In the genomic region with DNA sequence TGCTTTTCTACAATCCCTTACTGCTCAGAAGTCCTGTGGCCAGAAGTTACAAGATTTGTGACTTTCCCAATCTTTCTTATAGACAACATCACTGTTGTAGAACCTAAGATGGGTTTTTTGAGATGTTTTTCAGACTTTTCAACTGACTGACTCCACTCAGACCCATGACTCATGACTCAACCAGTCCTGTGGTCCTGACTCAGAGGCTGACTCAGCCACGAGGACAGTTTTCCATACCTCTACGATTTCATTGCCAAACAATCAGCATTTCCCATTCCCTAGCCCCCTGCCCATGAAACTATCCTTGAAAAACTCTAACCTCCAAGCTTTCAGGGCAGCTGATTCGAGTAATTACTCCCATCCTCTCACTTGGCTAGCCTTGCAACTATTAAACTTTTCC, we compare ENCODE assay signal across 11 cellular contexts.
DNase-seq lines count a peak whose midpoint lies in the region; ATAC-seq and TF ChIP-seq lines count a peak whose summit lies in the region.
"Had no signal": no experiment of that assay in that cellular context is flagged by ENCODE, and none has a peak within 500 bp of the region (broad histone marks: within the 10 kb centered on the region; RNA-seq: fewer than 3 reads in every experiment).

No MANE protein-coding gene starts in this region.

- DNase-seq in AG09319 (ENCODE audit: extremely low read depth, low read depth) = peak; percentile 28
- peak; percentile 87 for DNase-seq in HS-5 (ENCODE audit: low read depth)
- DNase-seq in astrocyte of the hippocampus (ENCODE audit: low read depth, low spot score) = peak; percentile 87
- peak; percentile 50 for DNase-seq in mesendoderm
- DNase-seq in GM13976 (ENCODE audit: low spot score) = no peak
- no peak for DNase-seq in neuronal stem cell (ENCODE audit: low spot score)
- DNase-seq in WTC11 (ENCODE audit: low spot score) = no peak
- DNase-seq: activated CD4-positive, alpha-beta T cell treated with anti-CD3 and anti-CD28 coated beads, Interleukin-2, amount 50 U/mL, for 1 hour; NCI-H2171 had no signal

- H3K4me2 ChIP-seq in mesendoderm (ENCODE audit: low read length) (no peak overlapping the region), neuronal stem cell (ENCODE audit: insufficient read depth, low read length, poor library complexity, severe bottlenecking) (no peak overlapping the region)

- H3K14ac ChIP-seq in neuronal stem cell (ENCODE audit: low read length) = no peak overlapping the region

- H4K91ac ChIP-seq in neuronal stem cell (ENCODE audit: low read depth, low read length, poor library complexity) = no peak overlapping the region

- peak overlapping the region; percentile 20 for H3K27ac ChIP-seq in mesendoderm (ENCODE audit: low read depth, low read length)
- no peak overlapping the region for H3K27ac ChIP-seq in neuronal stem cell (replicated peaks; ENCODE audit: low read length)
- H3K27ac ChIP-seq: neutrophil had no signal

- ATAC-seq in GM19351 (IDR thresholded peaks at IDR 0.05; ENCODE audit: unreplicated experiment) = no peak
- no peak for ATAC-seq in WTC11

- no peaks in the 10 kb centered on the region; the same call in 1 of the 2 replicates for H3K27me3 Mint-ChIP-seq in WTC11 (ENCODE audit: low read depth)

- no peak overlapping the region for H2BK15ac ChIP-seq in mesendoderm (replicated peaks; ENCODE audit: low read depth)
- no peak overlapping the region for H2BK15ac ChIP-seq in neuronal stem cell (ENCODE audit: low read length)

- H3K36me3 Mint-ChIP-seq in WTC11 = peaks cover 28% of the 10 kb centered on the region

- no peak overlapping the region for H3K27ac Mint-ChIP-seq in WTC11

- H3K56ac ChIP-seq in mesendoderm (ENCODE audit: low read length) = no peak overlapping the region

- CTCF ChIA-PET in WTC11 (lab: Charles Lee) = no interaction called here

- no peak overlapping the region for H3K23ac ChIP-seq in mesendoderm (ENCODE audit: low read length)
- no peak overlapping the region for H3K23ac ChIP-seq in neuronal stem cell (ENCODE audit: low read depth, low read length, poor library complexity)

- H3K18ac ChIP-seq in mesendoderm (ENCODE audit: low read length) (no peak overlapping the region), neuronal stem cell (ENCODE audit: low read length) (no peak overlapping the region)

- no peak overlapping the region for H2AFZ ChIP-seq in neuronal stem cell (ENCODE audit: low read length)

- H3K4me1 ChIP-seq in mesendoderm (ENCODE audit: control insufficient read depth, low read depth, low read length) (no peaks in the 10 kb centered on the region), neuronal stem cell (ENCODE audit: control insufficient read depth in 2 of 2, insufficient read depth in 1 of 2, low read depth in 1 of 2, low read length in 2 of 2) (peaks cover 0 to 1% of the 10 kb centered on the region in 2 donors)

- H3K4me1 Mint-ChIP-seq in WTC11 = no peaks in the 10 kb centered on the region

- POLR2A ChIA-PET in WTC11 (lab: Charles Lee) = no interaction called here

- H3K79me2 ChIP-seq in mesendoderm (ENCODE audit: control insufficient read depth, insufficient read depth, low read length) = no peaks in the 10 kb centered on the region

- WGBS in mesendoderm (ENCODE audit: extremely low coverage, insufficient coverage, low lambda C conversion rate) = no CpG with 5 or more reads among the region's 3 CpGs
- WGBS in neuronal stem cell (ENCODE audit: extremely low coverage in 2 of 2, insufficient read length in 2 of 2, insufficient replicate concordance in 1 of 2), 2 donors = no CpG with 5 or more reads among the region's 3 CpGs

- no peaks in the 10 kb centered on the region for H3K27me3 ChIP-seq in mesendoderm (ENCODE audit: insufficient read depth, low read length, poor library complexity)
- no peaks in the 10 kb centered on the region for H3K27me3 ChIP-seq in neuronal stem cell (ENCODE audit: control insufficient read depth in 3 of 3, insufficient read depth in 3 of 3, low read depth in 1 of 3, low read length in 3 of 3)
- H3K27me3 ChIP-seq: neutrophil had no signal

- H3K79me1 ChIP-seq in mesendoderm (ENCODE audit: low read length) (no peaks in the 10 kb centered on the region), neuronal stem cell (ENCODE audit: low read depth, low read length) (no peaks in the 10 kb centered on the region)

- no peak for TF ChIP-seq CTCF in AG09319 (IDR thresholded peaks at IDR 0.05; ENCODE audit: low read depth, low read length)
- TF ChIP-seq CTCF in GM13976 (IDR thresholded peaks at IDR 0.05; ENCODE audit: borderline replicate concordance, control extremely low read depth, extremely low read depth, insufficient read depth, missing control alignments) = no peak
- TF ChIP-seq CTCF in WTC11 (IDR thresholded peaks at IDR 0.05) = no peak

- in situ Hi-C loops in GM13976 (cut with MboI; ENCODE audit: low sequenced_read_pairs, unreplicated experiment) = no loop called here

- H4K8ac ChIP-seq in mesendoderm (ENCODE audit: low read depth, low read length) = no peak overlapping the region
- H4K8ac ChIP-seq in neuronal stem cell (ENCODE audit: low read depth, low read length) = no peak overlapping the region

- H4K5ac ChIP-seq in mesendoderm (ENCODE audit: low read length) = no peak overlapping the region

- H2AK5ac ChIP-seq in mesendoderm (ENCODE audit: low read length) (no peak overlapping the region), neuronal stem cell (ENCODE audit: low read depth, low read length) (no peak overlapping the region)

- H3K4me3 ChIP-seq in mesendoderm (ENCODE audit: low read length) = no peak overlapping the region
- no peak overlapping the region for H3K4me3 ChIP-seq in neuronal stem cell (ENCODE audit: low read length in 2 of 2)

- H2BK5ac ChIP-seq in mesendoderm (ENCODE audit: low read length) (no peak overlapping the region), neuronal stem cell (ENCODE audit: low read length) (no peak overlapping the region)

- no peak overlapping the region for H3K4ac ChIP-seq in mesendoderm (ENCODE audit: low read depth, low read length)
- H3K4ac ChIP-seq in neuronal stem cell (ENCODE audit: low read length) = no peak overlapping the region

- H3K9me3 ChIP-seq in neuronal stem cell (replicated peaks in 1 of 2; ENCODE audit: control insufficient read depth in 2 of 2, insufficient read depth in 1 of 2, low read depth in 1 of 2, low read length in 2 of 2) = peaks cover 0 to 2% of the 10 kb centered on the region in 2 donors

- no peak overlapping the region for H3K4me3 Mint-ChIP-seq in WTC11

- H3K9me3 Mint-ChIP-seq in WTC11 = peaks cover 48% of the 10 kb centered on the region

- H2BK120ac ChIP-seq in mesendoderm (ENCODE audit: low read depth, low read length) (no peak overlapping the region), neuronal stem cell (ENCODE audit: low read depth, low read length) (no peak overlapping the region)

- H3K9ac ChIP-seq in mesendoderm (ENCODE audit: low read length) (no peak overlapping the region), neuronal stem cell (ENCODE audit: low read depth, low read length, poor library complexity) (no peak overlapping the region)

- H2BK12ac ChIP-seq in neuronal stem cell (ENCODE audit: low read length) = no peak overlapping the region

- H3K36me3 ChIP-seq in mesendoderm (ENCODE audit: control insufficient read depth, insufficient read depth, low read length) (no peaks in the 10 kb centered on the region), neuronal stem cell (replicated peaks in 1 of 2; ENCODE audit: control insufficient read depth in 2 of 2, insufficient read depth in 2 of 2, low read length in 2 of 2) (peaks cover 0 to 3% of the 10 kb centered on the region in 2 donors)
- H3K36me3 ChIP-seq: neutrophil had no signal

TF ChIP-seq in WTC11, 78 proteins besides CTCF, POLR2A, EP300 and RAD21:
- TF ChIP-seq FOXK1 (CRISPR knock-in tag; IDR thresholded peaks at IDR 0.05) = no peak

Comparison
In these comparisons a context has a peak if more than half of its experiments do, and no peak if none do; other contexts are left out.
1. DNase-seq: peak in AG09319 (single experiment), HS-5 (single experiment), astrocyte of the hippocampus (single experiment) and mesendoderm (single experiment); none in GM13976 (single experiment), neuronal stem cell (single experiment) and WTC11 (single experiment).